ENCODE assay signal across 8 cellular contexts in genomic region chr15:69755571-69756310, GRCh38.
DNase-seq lines count a peak whose midpoint lies in the region; ATAC-seq and TF ChIP-seq lines count a peak whose summit lies in the region.

No MANE protein-coding gene starts in this region.

- H3K4me3 ChIP-seq in GM06990 (replicated peaks; ENCODE audit: low read depth, low read length) (no peak overlapping the region), MM.1S (ENCODE audit: low read length) (peak overlapping the region; percentile 13), uterus (no peak overlapping the region)

- no peaks in the 10 kb centered on the region for H4K20me1 ChIP-seq in MM.1S (ENCODE audit: insufficient read depth, low read length)

- H3K27ac Mint-ChIP-seq in activated CD8-positive, alpha-beta memory T cell treated with anti-CD3 and anti-CD28 coated beads, Interleukin-2, amount 10 ng/mL, durations not matched to agents 7 days and 5 days: peak overlapping the region; percentile 57
- peak overlapping the region; percentile 73 for H3K27ac Mint-ChIP-seq in memory B cell

- ATAC-seq in GM21717 (IDR thresholded peaks at IDR 0.05; ENCODE audit: unreplicated experiment) (peak; percentile 91), memory B cell (ENCODE audit: low read depth) (peak; percentile 75)
- ATAC-seq in activated CD8-positive, alpha-beta memory T cell treated with anti-CD3 and anti-CD28 coated beads, Interleukin-2, amount 10 ng/mL, durations not matched to agents 7 days and 5 days: peak; percentile 79

- H2AFZ ChIP-seq in MM.1S (ENCODE audit: low read length): no peak overlapping the region

- H3K9ac ChIP-seq in MM.1S (ENCODE audit: low read length): peak overlapping the region; percentile 52

- intact Hi-C loops in uterus (cut with DNase I; ENCODE audit: low total_unique reads): no loop called here

- H3K27ac ChIP-seq in MM.1S (ENCODE audit: low read length) (peak overlapping the region; percentile 94), uterus (no peak overlapping the region)

- peaks cover 65% of the 10 kb centered on the region for H3F3A ChIP-seq in MM.1S (ENCODE audit: insufficient read depth, low read length)

- no peaks in the 10 kb centered on the region for H3K79me2 ChIP-seq in MM.1S (ENCODE audit: low read length)

- DNase-seq in GM06990 (ENCODE audit: extremely low read depth, insufficient read length): peak; percentile 79
- peak; percentile 91 for DNase-seq in MM.1S
- DNase-seq in activated CD8-positive, alpha-beta memory T cell treated with anti-CD3 and anti-CD28 coated beads, Interleukin-2, amount 10 ng/mL, durations not matched to agents 7 days and 5 days: peak; percentile 91
- DNase-seq in memory B cell (ENCODE audit: low spot score in 2 of 2): peak; percentile 48 to 50
- DNase-seq in dermis blood vessel endothelial cell: no peak
- no peak for DNase-seq in NCI-H187 (lab: John Stamatoyannopoulos, UW)
- no peak for DNase-seq in uterus

- peak overlapping the region; percentile 9 for H3K4me3 Mint-ChIP-seq in activated CD8-positive, alpha-beta memory T cell treated with anti-CD3 and anti-CD28 coated beads, Interleukin-2, amount 10 ng/mL, durations not matched to agents 7 days and 5 days
- peak overlapping the region; percentile 37 for H3K4me3 Mint-ChIP-seq in memory B cell

- H3K4me1 ChIP-seq in MM.1S (ENCODE audit: low read length) (peaks cover 95% of the 10 kb centered on the region), uterus (no peaks in the 10 kb centered on the region)

- TF ChIP-seq CTCF in GM06990 (IDR thresholded peaks at IDR 0.05; ENCODE audit: insufficient read depth, low read length, poor library complexity, severe bottlenecking): no peak
- no peak for TF ChIP-seq CTCF in MM.1S (IDR thresholded peaks at IDR 0.05; ENCODE audit: low read length)
- TF ChIP-seq CTCF in uterus (IDR thresholded peaks at IDR 0.05): no peak

- H3K9me2 ChIP-seq in MM.1S (replicated peaks; ENCODE audit: insufficient read depth, low read length): no peaks in the 10 kb centered on the region

- H3K9me3 ChIP-seq in MM.1S (replicated peaks; ENCODE audit: insufficient read depth, low read length) (no peaks in the 10 kb centered on the region), uterus (no peaks in the 10 kb centered on the region)

- H3K4me1 Mint-ChIP-seq in activated CD8-positive, alpha-beta memory T cell treated with anti-CD3 and anti-CD28 coated beads, Interleukin-2, amount 10 ng/mL, durations not matched to agents 7 days and 5 days: peaks cover 70% of the 10 kb centered on the region
- peaks cover 60% of the 10 kb centered on the region for H3K4me1 Mint-ChIP-seq in memory B cell

- H3K27me3 ChIP-seq in GM06990 (replicated peaks; ENCODE audit: control insufficient read depth, insufficient read depth, low read length) (no peaks in the 10 kb centered on the region), MM.1S (replicated peaks; ENCODE audit: insufficient read depth, low read length) (no peaks in the 10 kb centered on the region), uterus (no peaks in the 10 kb centered on the region)

- peaks cover 26% of the 10 kb centered on the region for H3K9me3 Mint-ChIP-seq in activated CD8-positive, alpha-beta memory T cell treated with anti-CD3 and anti-CD28 coated beads, Interleukin-2, amount 10 ng/mL, durations not matched to agents 7 days and 5 days (ENCODE audit: low read depth)
- peaks cover 6% of the 10 kb centered on the region for H3K9me3 Mint-ChIP-seq in memory B cell

- CTCF ChIA-PET in activated CD8-positive, alpha-beta memory T cell treated with anti-CD3 and anti-CD28 coated beads, Interleukin-2, amount 10 ng/mL, durations not matched to agents 7 days and 5 days (lab: Charles Lee): interaction anchor here (0.7 to 3.3 kb wide), 10 partner anchors 12 to 732 kb away, joined by 3 to 14 read pairs (median 4); partner anchors contain the start of gene TLE3

- peaks cover 23% of the 10 kb centered on the region for H3K27me3 Mint-ChIP-seq in activated CD8-positive, alpha-beta memory T cell treated with anti-CD3 and anti-CD28 coated beads, Interleukin-2, amount 10 ng/mL, durations not matched to agents 7 days and 5 days
- H3K27me3 Mint-ChIP-seq in memory B cell: no peaks in the 10 kb centered on the region

- no peak for TF ChIP-seq POLR2A in uterus (IDR thresholded peaks at IDR 0.05)

- H3K4me2 ChIP-seq in MM.1S (ENCODE audit: low read depth, low read length): peak overlapping the region; percentile 71

- peaks cover 56% of the 10 kb centered on the region for H3K36me3 Mint-ChIP-seq in activated CD8-positive, alpha-beta memory T cell treated with anti-CD3 and anti-CD28 coated beads, Interleukin-2, amount 10 ng/mL, durations not matched to agents 7 days and 5 days
- H3K36me3 Mint-ChIP-seq in memory B cell: peaks cover 9% of the 10 kb centered on the region

- H3K36me3 ChIP-seq in GM06990 (ENCODE audit: control insufficient read depth, insufficient read depth, low read length): no peaks in the 10 kb centered on the region
- no peaks in the 10 kb centered on the region for H3K36me3 ChIP-seq in MM.1S (replicated peaks; ENCODE audit: insufficient read depth, low read length)
- H3K36me3 ChIP-seq in uterus: no peaks in the 10 kb centered on the region

Comparison
In these comparisons a context has a peak if more than half of its experiments do, and no peak if none do; other contexts are left out.
1. DNase-seq: peak in GM06990 (single experiment), MM.1S (single experiment), activated CD8-positive, alpha-beta memory T cell treated with anti-CD3 and anti-CD28 coated beads, Interleukin-2, amount 10 ng/mL, durations not matched to agents 7 days and 5 days (single experiment) and memory B cell (2 of 2); none in dermis blood vessel endothelial cell (single experiment), NCI-H187 (0 of 2) and uterus (0 of 2).
2. Peak in every context shown above with its lines, with median percentiles within 50 percentile points of each other: ATAC-seq.